8 cellular contexts compared by ENCODE assay signal in the genomic region with DNA sequence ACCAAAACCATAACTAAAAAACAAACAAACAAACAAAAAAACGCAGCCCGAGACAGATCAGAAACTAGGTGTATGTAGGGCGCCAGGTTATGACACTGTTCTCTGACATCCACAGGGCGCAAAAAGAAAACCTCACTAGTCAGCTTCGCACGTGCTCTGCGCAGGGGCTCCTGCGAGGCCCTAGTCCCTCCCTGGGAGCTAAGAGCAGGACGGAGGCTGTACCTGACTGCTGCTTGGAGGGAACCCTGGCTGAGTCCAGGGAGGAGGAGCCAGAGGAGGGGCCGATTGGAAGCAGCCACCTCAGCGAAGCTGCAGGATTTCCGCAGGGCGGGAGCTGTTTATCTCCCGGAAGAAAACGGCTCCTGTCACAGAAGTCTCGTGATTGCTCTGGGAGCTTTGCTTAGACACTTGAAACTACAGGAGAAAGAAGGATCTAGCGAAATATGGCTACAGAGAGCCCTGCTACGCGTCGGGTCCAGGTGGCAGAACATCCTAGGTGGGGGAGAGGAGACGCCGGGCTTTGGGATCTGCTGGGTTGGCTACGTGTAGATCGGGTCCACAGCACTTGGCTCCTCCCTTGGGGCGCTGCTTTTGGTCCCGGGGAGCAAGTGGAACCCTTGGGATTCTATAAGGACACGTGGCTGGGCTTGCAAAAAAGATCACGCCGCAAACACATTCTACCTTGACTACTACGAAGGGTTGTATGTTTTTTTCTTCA.
DNase-seq lines count a peak whose midpoint lies in the region; ATAC-seq lines count a peak whose summit lies in the region.

A gene (plus strand): TSS at position 368 of the 718 bp plus-strand sequence. CDS start 76 bp downstream, at position 444.

- no peaks in the 10 kb centered on the region for H3K27me3 ChIP-seq in layer of hippocampus (ENCODE audit: control insufficient read depth, insufficient read depth, low read length)

- H3K27ac ChIP-seq in cingulate gyrus (ENCODE audit: low read depth, low read length) (peak within 1 kb of the TSS; percentile 86), layer of hippocampus (ENCODE audit: low read depth, low read length) (peak within 1 kb of the TSS; percentile 86)

- ATAC-seq in GM19043 (IDR thresholded peaks at IDR 0.05; ENCODE audit: low read depth, unreplicated experiment): peak; percentile 94
- peak; percentile 90 for ATAC-seq in HG03378 (IDR thresholded peaks at IDR 0.05; ENCODE audit: unreplicated experiment)

- DNase-seq in AG20443 (ENCODE audit: low spot score) (peak; percentile 91), NCI-H510A (lab: John Stamatoyannopoulos, UW) (peak; percentile 82)
- peak; percentile 65 to 66 for DNase-seq in activated CD4-positive, alpha-beta T cell treated with anti-CD3 and anti-CD28 coated beads for 4 hours
- DNase-seq in stimulated activated CD4-positive, alpha-beta T cell treated with anti-CD3 and anti-CD28 coated beads, Interleukin-1b, Interleukin-23, amount 100 ng/mL, for 4 hours (ENCODE audit: low read depth in 2 of 2): peak; percentile 47 to 59

Comparison
In these comparisons a context has a peak if more than half of its experiments do, and no peak if none do; other contexts are left out.
1. Peak in every context shown above with its lines: DNase-seq, ATAC-seq and H3K27ac ChIP-seq.